2 cellular contexts compared by ENCODE assay signal in genomic region chr16:28377822-28378221, GRCh38. TPM values are rescaled to one million over a fixed set of nuclear protein-coding genes. Genes with fewer than 3 reads are reported as not detected.
"Had no signal": no experiment of that assay in that cellular context is flagged by ENCODE, and none has a peak within 500 bp of the region (broad histone marks: within the 10 kb centered on the region; RNA-seq: fewer than 3 reads in every experiment).

No MANE protein-coding gene starts in this region.

RNA-seq across cellular contexts. Expression of gene NPIPB6, which starts 14.5 kb away (rescaled TPM):
- total RNA-seq: mononuclear cell, occipital lobe had no signal
